9 cellular contexts compared by ENCODE assay signal in the genomic region with DNA sequence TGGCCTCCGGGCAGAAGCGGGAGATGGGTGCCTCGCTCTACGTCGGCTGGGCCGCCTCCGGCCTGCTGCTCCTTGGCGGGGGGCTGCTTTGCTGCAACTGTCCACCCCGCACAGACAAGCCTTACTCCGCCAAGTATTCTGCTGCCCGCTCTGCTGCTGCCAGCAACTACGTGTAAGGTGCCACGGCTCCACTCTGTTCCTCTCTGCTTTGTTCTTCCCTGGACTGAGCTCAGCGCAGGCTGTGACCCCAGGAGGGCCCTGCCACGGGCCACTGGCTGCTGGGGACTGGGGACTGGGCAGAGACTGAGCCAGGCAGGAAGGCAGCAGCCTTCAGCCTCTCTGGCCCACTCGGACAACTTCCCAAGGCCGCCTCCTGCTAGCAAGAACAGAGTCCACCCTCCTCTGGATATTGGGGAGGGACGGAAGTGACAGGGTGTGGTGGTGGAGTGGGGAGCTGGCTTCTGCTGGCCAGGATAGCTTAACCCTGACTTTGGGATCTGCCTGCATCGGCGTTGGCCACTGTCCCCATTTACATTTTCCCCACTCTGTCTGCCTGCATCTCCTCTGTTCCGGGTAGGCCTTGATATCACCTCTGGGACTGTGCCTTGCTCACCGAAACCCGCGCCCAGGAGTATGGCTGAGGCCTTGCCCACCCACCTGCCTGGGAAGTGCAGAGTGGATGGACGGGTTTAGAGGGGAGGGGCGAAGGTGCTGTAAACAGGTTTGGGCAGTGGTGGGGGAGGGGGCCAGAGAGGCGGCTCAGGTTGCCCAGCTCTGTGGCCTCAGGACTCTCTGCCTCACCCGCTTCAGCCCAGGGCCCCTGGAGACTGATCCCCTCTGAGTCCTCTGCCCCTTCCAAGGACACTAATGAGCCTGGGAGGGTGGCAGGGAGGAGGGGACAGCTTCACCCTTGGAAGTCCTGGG. TPM values are rescaled to one million over a fixed set of nuclear protein-coding genes. Genes with fewer than 3 reads are reported as not detected.
DNase-seq lines count a peak whose midpoint lies in the region; FAIRE-seq and TF ChIP-seq lines count a peak whose summit lies in the region.
"Had no signal": no experiment of that assay in that cellular context is flagged by ENCODE, and none has a peak within 500 bp of the region (broad histone marks: within the 10 kb centered on the region; RNA-seq: fewer than 3 reads in every experiment).

No MANE protein-coding gene starts in this region.

- H3K4me1 ChIP-seq in Peyer's patch: peaks cover 0 to 23% (median 9%) of the 10 kb centered on the region in 4 donors
- peaks cover 59% of the 10 kb centered on the region for H3K4me1 ChIP-seq in keratinocyte (ENCODE audit: control insufficient read depth, extremely low read depth, insufficient read depth, low read length)
- peaks cover 12% of the 10 kb centered on the region for H3K4me1 ChIP-seq in thymus (ENCODE audit: control insufficient read depth, insufficient read depth, low read length)

- peak overlapping the region; percentile 44 for H3K9ac ChIP-seq in keratinocyte (ENCODE audit: control insufficient read depth, extremely low read depth, insufficient read depth, low read length)

- H3K27ac ChIP-seq in Peyer's patch (peak overlapping the region in 3 of 4 donors; percentile 85 to 100 (median 98)), keratinocyte (ENCODE audit: control insufficient read depth, insufficient read depth, low read length) (peak overlapping the region; percentile 36), thymus (ENCODE audit: low read depth) (peak overlapping the region; percentile 43)

- H3K9me3 ChIP-seq in Peyer's patch: peaks cover 0 to 3% (median 0%) of the 10 kb centered on the region in 4 donors
- no peaks in the 10 kb centered on the region for H3K9me3 ChIP-seq in keratinocyte (ENCODE audit: control insufficient read depth, low read depth, low read length)
- H3K9me3 ChIP-seq in thymus (ENCODE audit: control insufficient read depth): no peaks in the 10 kb centered on the region

- TF ChIP-seq POLR2A in Peyer's patch (IDR thresholded peaks at IDR 0.05): peak; percentile 63 to 64

- H3K36me3 ChIP-seq in Peyer's patch: peaks cover 0 to 11% (median 0%) of the 10 kb centered on the region in 3 donors
- H3K36me3 ChIP-seq in keratinocyte (ENCODE audit: control insufficient read depth in 2 of 2, extremely low read depth in 1 of 2, insufficient read depth in 2 of 2, low read length in 2 of 2): no peaks in the 10 kb centered on the region
- H3K36me3 ChIP-seq in thymus (ENCODE audit: control insufficient read depth, insufficient read depth): no peaks in the 10 kb centered on the region

- no peaks in the 10 kb centered on the region for H3K27me3 ChIP-seq in Peyer's patch
- H3K27me3 ChIP-seq in keratinocyte (ENCODE audit: control insufficient read depth, extremely low read depth, insufficient read depth, low read length): no peaks in the 10 kb centered on the region
- H3K27me3 ChIP-seq in thymus (ENCODE audit: control insufficient read depth, insufficient read depth): peaks cover 2% of the 10 kb centered on the region

- H4K20me1 ChIP-seq in keratinocyte (ENCODE audit: control insufficient read depth, extremely low read depth, insufficient read depth, low read length): no peaks in the 10 kb centered on the region

- WGBS in thymus: 91% methylated on average over 28 of the region's 28 CpGs

- H3K79me2 ChIP-seq in keratinocyte (ENCODE audit: control insufficient read depth, insufficient read depth, low read length): no peaks in the 10 kb centered on the region

- H3K4me3 ChIP-seq in Peyer's patch (peak overlapping the region in 3 of 4 donors; percentile 49 to 87 (median 70)), keratinocyte (ENCODE audit: control insufficient read depth in 2 of 3, extremely low read depth in 1 of 3, insufficient read depth in 2 of 3, low read depth in 1 of 3, low read length in 3 of 3) (peak overlapping the region; percentile 4 to 36 (median 35)), thymus (ENCODE audit: low read length) (no peak overlapping the region)

- DNase-seq in NCI-H1092 (lab: John Stamatoyannopoulos, UW): peak; percentile 69
- DNase-seq in Peyer's patch: peak in 2 of 3 donors; percentile 79 to 84
- no peak for DNase-seq in keratinocyte (ENCODE audit: low read depth, low spot score)
- DNase-seq in GM19239 (ENCODE audit: insufficient read length, low spot score): no peak
- DNase-seq in stimulated activated CD4-positive, alpha-beta T cell treated with anti-CD3 and anti-CD28 coated beads, Interleukin-4, amount 100 ng/mL, for 24 hours: no peak
- DNase-seq in kidney glomerular epithelial cell (lab: John Stamatoyannopoulos, UW): no peak
- DNase-seq: stimulated activated naive CD4-positive, alpha-beta T cell treated with Interleukin-2 at 50 U/mL for 16 hours had no signal

- no peaks in the 10 kb centered on the region for H3K9me1 ChIP-seq in keratinocyte (ENCODE audit: control insufficient read depth, extremely low read depth, insufficient read depth, low read length)

- H3K4me2 ChIP-seq in keratinocyte (ENCODE audit: control insufficient read depth, extremely low read depth, insufficient read depth, low read depth, low read length): peak overlapping the region; percentile 60

- dilution Hi-C loops in keratinocyte (cut with MboI; ENCODE audit: extremely low pct_ligation_motif_present, low sequenced_read_pairs): no loop called here

- TF ChIP-seq CTCF in Peyer's patch (IDR thresholded peaks at IDR 0.05): no peak
- no peak for TF ChIP-seq CTCF in keratinocyte (optimal IDR thresholded peaks at IDR 0.05 in 1 of 3, IDR thresholded peaks at IDR 0.05 in 1 of 3, conservative IDR thresholded peaks at IDR 0.05 in 1 of 3; ENCODE audit: extremely low read depth in 1 of 3, insufficient read depth in 2 of 3, low read length in 3 of 3)

- FAIRE-seq in keratinocyte (lab: Jason Lieb, UNC): no peak
- FAIRE-seq in GM19239 (lab: Jason Lieb, UNC): no peak

- H2AFZ ChIP-seq in keratinocyte (ENCODE audit: control insufficient read depth, low read length): peak overlapping the region; percentile 56

RNA-seq across cellular contexts. Expression of gene CLDN4, which starts 1.1 kb away (rescaled TPM):
- total RNA-seq in Peyer's patch: 100 to 1,000 TPM in 3 of 4 donors, 10 to 100 TPM in 1; 83.3 to 551 (median 450) TPM
- polyA plus RNA-seq in keratinocyte: 7.2 to 14.8 TPM (median 13.7 TPM) in 3 replicates
- polyA plus RNA-seq in keratinocyte (2011; ENCODE audit: low read depth): 69.0 TPM
- 5.5 and 5.8 TPM in 2 replicates for polyA plus RNA-seq in keratinocyte (2011; cell fraction: cytosol; rRNA removed)
- polyA plus RNA-seq in keratinocyte (2011; cell fraction: nucleus; rRNA removed): 34.2 and 53.7 TPM in 2 replicates
- polyA plus RNA-seq in keratinocyte (2012; ENCODE audit: low replicate concordance): 15.7 and 440 TPM in 2 replicates
- 7.8 to 16.4 TPM (median 9.5 TPM) in 3 replicates for polyA minus RNA-seq in keratinocyte
- 21.9 TPM for polyA minus RNA-seq in keratinocyte (2011; cell fraction: cytosol; rRNA and poly(A)+ RNA removed)
- polyA minus RNA-seq in keratinocyte (2011; cell fraction: nucleus; rRNA and poly(A)+ RNA removed): 22.1 and 37.5 TPM in 2 replicates
- polyA plus RNA-seq in thymus: 38.4 TPM

RNA-seq across cellular contexts. Expression of gene METTL27, which starts 10.4 kb away (rescaled TPM):
- total RNA-seq in Peyer's patch: 10 to 100 TPM in 2 of 4 donors, 1 to 10 TPM in 2; 2.1 to 20.4 (median 11.7) TPM
- polyA plus RNA-seq in keratinocyte (0.90 to 1.4 TPM (median 0.97 TPM) in 3 replicates), thymus (1.3 TPM)
- not detected for polyA plus RNA-seq in keratinocyte (2011; ENCODE audit: low read depth)
- polyA plus RNA-seq in keratinocyte (2011; cell fraction: cytosol; rRNA removed): 0.29 and 1.1 TPM in 2 replicates
- polyA plus RNA-seq in keratinocyte (2011; cell fraction: nucleus; rRNA removed): 1.5 and 1.8 TPM in 2 replicates
- 0.90 and 2.2 TPM in 2 replicates for polyA plus RNA-seq in keratinocyte (2012; ENCODE audit: low replicate concordance)
- 0.69 to 1.2 TPM (median 1.2 TPM) in 3 replicates for polyA minus RNA-seq in keratinocyte
- polyA minus RNA-seq in keratinocyte (2011; cell fraction: cytosol; rRNA and poly(A)+ RNA removed): not detected
- polyA minus RNA-seq in keratinocyte (2011; cell fraction: nucleus; rRNA and poly(A)+ RNA removed): 1.1 and 1.3 TPM in 2 replicates

RNA-seq across cellular contexts. Expression of gene TMEM270, which starts 29.0 kb away (rescaled TPM):
- not detected for total RNA-seq in Peyer's patch
- polyA plus RNA-seq in keratinocyte (not detected in 3 replicates), thymus (0.46 TPM)
- polyA plus RNA-seq in keratinocyte (2011; ENCODE audit: low read depth): not detected
- polyA plus RNA-seq in keratinocyte (2011; cell fraction: cytosol; rRNA removed): not detected in 2 replicates
- not detected in 2 replicates for polyA plus RNA-seq in keratinocyte (2011; cell fraction: nucleus; rRNA removed)
- not detected in 2 replicates for polyA plus RNA-seq in keratinocyte (2012; ENCODE audit: low replicate concordance)
- not detected in 3 replicates for polyA minus RNA-seq in keratinocyte
- polyA minus RNA-seq in keratinocyte (2011; cell fraction: cytosol; rRNA and poly(A)+ RNA removed): not detected
- polyA minus RNA-seq in keratinocyte (2011; cell fraction: nucleus; rRNA and poly(A)+ RNA removed): not detected in 2 replicates
- total RNA-seq: posterior vena cava had no signal

Comparison
In these comparisons a context has a peak if more than half of its experiments do, and no peak if none do; other contexts are left out.
1. DNase-seq: peak in NCI-H1092 (single experiment) and Peyer's patch (2 of 3); none in keratinocyte (single experiment), GM19239 (single experiment), stimulated activated CD4-positive, alpha-beta T cell treated with anti-CD3 and anti-CD28 coated beads, Interleukin-4, amount 100 ng/mL, for 24 hours (single experiment) and kidney glomerular epithelial cell (single experiment).
2. H3K27ac ChIP-seq: peak in every context shown above with its lines; median percentile 98 in Peyer's patch; 43 in thymus; 36 in keratinocyte.